ENCODE assay signal across 19 cellular contexts in genomic region chr4:161762796-161763195, GRCh38.
A peak's percentile ranks its signal among the peaks of the same experiment; 100 is the strongest.
DNase-seq lines count a peak whose midpoint lies in the region; ATAC-seq, FAIRE-seq and TF ChIP-seq lines count a peak whose summit lies in the region.
"Had no signal": no experiment of that assay in that cellular context is flagged by ENCODE, and none has a peak within 500 bp of the region (broad histone marks: within the 10 kb centered on the region; RNA-seq: fewer than 3 reads in every experiment).

No MANE protein-coding gene starts in this region.

- peak; percentile 13 for ATAC-seq in foreskin keratinocyte
- no peak for ATAC-seq in stimulated activated memory B cell treated with anti-CD40 and anti-IgM and Interleukin-4, amounts not matched to agents 10 μg/mL and 1 μg/mL and 100 μg/mL, for 72 hours
- no peak for ATAC-seq in sciatic nerve
- ATAC-seq in HG02571 (IDR thresholded peaks at IDR 0.05; ENCODE audit: unreplicated experiment): no peak
- ATAC-seq: left colon had no signal

- H3K4me1 ChIP-seq in foreskin keratinocyte: no peaks in the 10 kb centered on the region

- H3K27me3 Mint-ChIP-seq in stimulated activated memory B cell treated with anti-CD40 and anti-IgM and Interleukin-4, amounts not matched to agents 10 μg/mL and 1 μg/mL and 100 μg/mL, for 72 hours: no peaks in the 10 kb centered on the region
- H3K27me3 Mint-ChIP-seq: activated naive CD8-positive, alpha-beta T cell treated with anti-CD3 and anti-CD28 coated beads for 36 hours; CD8-positive, alpha-beta memory T cell had no signal

- H3K27me3 ChIP-seq in brain microvascular endothelial cell (replicated peaks) (no peaks in the 10 kb centered on the region), foreskin keratinocyte (peaks cover 32% of the 10 kb centered on the region), dorsolateral prefrontal cortex (no peaks in the 10 kb centered on the region)

- intact Hi-C loops in sciatic nerve (cut with DNase I) (no loop called here), dorsolateral prefrontal cortex (cut with DNase I) (no loop called here)

- DNase-seq in AG09309 (ENCODE audit: low read depth): peak; percentile 33
- DNase-seq in HTR-8/SVneo (ENCODE audit: insufficient read length, low spot score): peak; percentile 9
- peak; percentile 47 for DNase-seq in brain microvascular endothelial cell
- peak; percentile 8 to 27 for DNase-seq in foreskin keratinocyte
- no peak for DNase-seq in sciatic nerve (ENCODE audit: low spot score)
- DNase-seq in dorsolateral prefrontal cortex: no peak
- DNase-seq: activated naive CD8-positive, alpha-beta T cell treated with anti-CD3 and anti-CD28 coated beads for 36 hours; CD8-positive, alpha-beta memory T cell; hypothalamus; Kasumi-1; left colon; NCI-H1694 treated with DMSO at 0.1 percent for 48 hours; trophoblast cell had no signal

- FAIRE-seq in HTR-8/SVneo (lab: Jason Lieb, UNC): no peak
- FAIRE-seq: G401.6 had no signal

- no peak overlapping the region for H3K27ac Mint-ChIP-seq in stimulated activated memory B cell treated with anti-CD40 and anti-IgM and Interleukin-4, amounts not matched to agents 10 μg/mL and 1 μg/mL and 100 μg/mL, for 72 hours
- H3K27ac Mint-ChIP-seq: activated naive CD8-positive, alpha-beta T cell treated with anti-CD3 and anti-CD28 coated beads for 36 hours; CD8-positive, alpha-beta memory T cell had no signal

- H3K9me3 Mint-ChIP-seq in stimulated activated memory B cell treated with anti-CD40 and anti-IgM and Interleukin-4, amounts not matched to agents 10 μg/mL and 1 μg/mL and 100 μg/mL, for 72 hours: peaks cover 8% of the 10 kb centered on the region

- H3K4me3 Mint-ChIP-seq in stimulated activated memory B cell treated with anti-CD40 and anti-IgM and Interleukin-4, amounts not matched to agents 10 μg/mL and 1 μg/mL and 100 μg/mL, for 72 hours: no peak overlapping the region
- H3K4me3 Mint-ChIP-seq: activated naive CD8-positive, alpha-beta T cell treated with anti-CD3 and anti-CD28 coated beads for 36 hours; CD8-positive, alpha-beta memory T cell had no signal

- no peaks in the 10 kb centered on the region for H3K4me1 Mint-ChIP-seq in stimulated activated memory B cell treated with anti-CD40 and anti-IgM and Interleukin-4, amounts not matched to agents 10 μg/mL and 1 μg/mL and 100 μg/mL, for 72 hours
- H3K4me1 Mint-ChIP-seq: activated naive CD8-positive, alpha-beta T cell treated with anti-CD3 and anti-CD28 coated beads for 36 hours; CD8-positive, alpha-beta memory T cell had no signal

- TF ChIP-seq CTCF in AG09309 (IDR thresholded peaks at IDR 0.05; ENCODE audit: control insufficient read depth, insufficient read depth, low read depth, low read length, missing control alignments) (no peak), brain microvascular endothelial cell (IDR thresholded peaks at IDR 0.05; ENCODE audit: low read depth, low read length, missing control alignments) (no peak), foreskin keratinocyte (conservative IDR thresholded peaks at IDR 0.05) (no peak), dorsolateral prefrontal cortex (IDR thresholded peaks at IDR 0.05 in 54 of 56, conservative IDR thresholded peaks at IDR 0.05 in 2 of 56; ENCODE audit: low read depth in 1 of 56, partially characterized antibody in 56 of 56) (no peak)

- H3K36me3 ChIP-seq in brain microvascular endothelial cell (replicated peaks): no peaks in the 10 kb centered on the region

- no peaks in the 10 kb centered on the region for H3K36me3 Mint-ChIP-seq in stimulated activated memory B cell treated with anti-CD40 and anti-IgM and Interleukin-4, amounts not matched to agents 10 μg/mL and 1 μg/mL and 100 μg/mL, for 72 hours
- H3K36me3 Mint-ChIP-seq: activated naive CD8-positive, alpha-beta T cell treated with anti-CD3 and anti-CD28 coated beads for 36 hours; CD8-positive, alpha-beta memory T cell had no signal

- H3K27ac ChIP-seq in brain microvascular endothelial cell (no peak overlapping the region), foreskin keratinocyte (no peak overlapping the region), dorsolateral prefrontal cortex (no peak overlapping the region)
- H3K27ac ChIP-seq: HL-60, SK-N-MC, skin epidermis had no signal

- no peak overlapping the region for H3K4me3 ChIP-seq in AG09309 (ENCODE audit: control insufficient read depth, low read depth, low read length)
- no peak overlapping the region for H3K4me3 ChIP-seq in brain microvascular endothelial cell (ENCODE audit: low read depth, low read length)
- no peak overlapping the region for H3K4me3 ChIP-seq in dorsolateral prefrontal cortex
- H3K4me3 ChIP-seq: SK-N-MC, skin epidermis had no signal

- in situ Hi-C loops in brain microvascular endothelial cell (cut with HindIII; ENCODE audit: low pct_ligation_motif_present, low sequenced_read_pairs): no loop called here

Comparison
In these comparisons a context has a peak if more than half of its experiments do, and no peak if none do; other contexts are left out.
1. DNase-seq: peak in AG09309 (single experiment), HTR-8/SVneo (single experiment), brain microvascular endothelial cell (single experiment) and foreskin keratinocyte (2 of 2); none in sciatic nerve (single experiment) and dorsolateral prefrontal cortex (0 of 10).